In the genomic region with DNA sequence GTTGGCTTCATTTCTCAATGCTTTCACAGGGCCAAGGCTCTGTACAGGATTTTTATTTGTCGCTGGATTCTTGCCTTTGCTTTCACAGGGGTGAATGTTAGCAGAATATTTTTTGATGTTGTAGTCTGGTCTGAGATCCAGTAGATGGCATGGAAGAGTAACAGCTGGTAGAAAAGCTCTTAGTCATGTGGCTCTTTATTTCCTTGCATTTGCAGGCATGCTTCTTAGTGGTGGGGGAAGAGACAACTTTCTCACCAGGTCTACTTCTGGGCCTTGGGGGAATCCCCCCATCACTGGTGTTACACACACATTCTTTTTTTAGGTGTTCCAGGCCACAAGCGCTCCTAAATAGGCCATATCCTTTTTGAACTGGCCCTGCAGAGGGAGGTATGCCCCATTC, we compare ENCODE assay signal across 2 cellular contexts.
TF ChIP-seq lines count a peak whose summit lies in the region.

No MANE protein-coding gene starts in this region.

TF ChIP-seq in IMR-90, 13 proteins besides CTCF, POLR2A, EP300 and RAD21:
- no peak for TF ChIP-seq FOS (IDR thresholded peaks at IDR 0.05; ENCODE audit: low read depth, low read length)
- 0 out of 2 replicates have a peak, but pooled peaks have one; percentile 11 for TF ChIP-seq SMC3 (IDR thresholded peaks at IDR 0.05; ENCODE audit: low read depth, low read length)
TF ChIP-seq in IMR-90: peak in this region for 1.

TF ChIP-seq in H1, 55 proteins besides CTCF, POLR2A, EP300 and RAD21:
- TF ChIP-seq BCL11A (IDR thresholded peaks at IDR 0.05; ENCODE audit: low read depth in 2 of 2, low read length in 2 of 2): no peak
- TF ChIP-seq, protein P1, sequence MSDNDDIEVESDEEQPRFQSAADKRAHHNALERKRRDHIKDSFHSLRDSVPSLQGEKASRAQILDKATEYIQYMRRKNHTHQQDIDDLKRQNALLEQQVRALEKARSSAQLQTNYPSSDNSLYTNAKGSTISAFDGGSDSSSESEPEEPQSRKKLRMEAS (IDR thresholded peaks at IDR 0.05): peak; percentile 38; the same call in 1 of the 2 replicates
- no peak for TF ChIP-seq TAF7 (optimal IDR thresholded peaks at IDR 0.05; ENCODE audit: borderline replicate concordance, low read depth, low read length)
- no peak for TF ChIP-seq RBBP5 (IDR thresholded peaks at IDR 0.05; ENCODE audit: borderline replicate concordance, low read depth, low read length)
- 0 out of 2 replicates have a peak, but pooled peaks have one; percentile 29 for TF ChIP-seq E2F6 (IDR thresholded peaks at IDR 0.05)
- TF ChIP-seq PHF8 (conservative IDR thresholded peaks at IDR 0.05; ENCODE audit: low read depth, low read length): no peak
- TF ChIP-seq YY1 (IDR thresholded peaks at IDR 0.05; ENCODE audit: low read depth, low read length): no peak
- TF ChIP-seq TCF12 (IDR thresholded peaks at IDR 0.05; ENCODE audit: low read depth, low read length): no peak
- no peak for TF ChIP-seq BRCA1 (IDR thresholded peaks at IDR 0.05; ENCODE audit: low read depth, low read length)
